ENCODE assay signal across 8 cellular contexts in genomic region chr1:41811978-41812852, GRCh38.
DNase-seq lines count a peak whose midpoint lies in the region; ATAC-seq and TF ChIP-seq lines count a peak whose summit lies in the region.

No MANE protein-coding gene starts in this region.

- H3K4me1 ChIP-seq in SJSA1 (replicated peaks) (peaks cover 23% of the 10 kb centered on the region), spleen (peaks cover 6 to 41% (median 13%) of the 10 kb centered on the region in 6 donors)

- H3K9me3 ChIP-seq in SJSA1 (replicated peaks) (no peaks in the 10 kb centered on the region), spleen (no peaks in the 10 kb centered on the region)

- no peak for TF ChIP-seq POLR2A in spleen (IDR thresholded peaks at IDR 0.05)

- H3K4me3 ChIP-seq in GM12864 (ENCODE audit: low read depth, low read length) (no peak overlapping the region), SJSA1 (no peak overlapping the region), spleen (no peak overlapping the region)

- H3K36me3 ChIP-seq in SJSA1 (no peaks in the 10 kb centered on the region), spleen (no peaks in the 10 kb centered on the region)

- 46 to 67% (median 56%) methylated on average over 7 of the region's 7 CpGs for WGBS in spleen, 5 donors

- DNase-seq in GM12864 (ENCODE audit: low read depth) = no peak
- peak; percentile 51 for DNase-seq in NCI-H1105 treated with DMSO at 0.1 percent for 48 hours (lab: John Stamatoyannopoulos, UW)
- peak; percentile 81 to 92 for DNase-seq in SJSA1 (ENCODE audit: low read depth in 1 of 2, low spot score in 2 of 2)
- DNase-seq in amniotic epithelial cell (ENCODE audit: low read depth) = peak; percentile 88
- DNase-seq in hepatic stellate cell (ENCODE audit: low spot score) = peak; percentile 60
- no peak for DNase-seq in spleen

- TF ChIP-seq CTCF in GM12864 (IDR thresholded peaks at IDR 0.05; ENCODE audit: low read depth, low read length, missing control alignments) (peak; percentile 82), spleen (IDR thresholded peaks at IDR 0.05 in 8 of 11, conservative IDR thresholded peaks at IDR 0.05 in 3 of 11) (peak in 9 of 11 experiments; percentile 17 to 76 (median 58))

- intact Hi-C loops in spleen (cut with DNase I; ENCODE audit: low total_unique reads) = loop anchor here (10.0 kb wide), 1 partner anchor 237 kb away; no protein-coding TSS in a partner anchor

- no peak for ATAC-seq in GM18907 (IDR thresholded peaks at IDR 0.05; ENCODE audit: unreplicated experiment)
- no peak for ATAC-seq in GM19395 (IDR thresholded peaks at IDR 0.05; ENCODE audit: unreplicated experiment)

- H3K27ac ChIP-seq in SJSA1 (peak overlapping the region; percentile 92), spleen (peak overlapping the region in 5 of 8 donors; percentile 19 to 37 (median 30))

- H3K27me3 ChIP-seq in SJSA1 (replicated peaks) = no peaks in the 10 kb centered on the region
- no peaks in the 10 kb centered on the region for H3K27me3 ChIP-seq in spleen (replicated peaks in 1 of 7)

Comparison
In these comparisons a context has a peak if more than half of its experiments do, and no peak if none do; other contexts are left out.
1. DNase-seq: peak in NCI-H1105 treated with DMSO at 0.1 percent for 48 hours (single experiment), SJSA1 (2 of 2), amniotic epithelial cell (single experiment) and hepatic stellate cell (single experiment); none in GM12864 (single experiment) and spleen (single experiment).